1 cellular context compared by ENCODE assay signal in the genomic region with DNA sequence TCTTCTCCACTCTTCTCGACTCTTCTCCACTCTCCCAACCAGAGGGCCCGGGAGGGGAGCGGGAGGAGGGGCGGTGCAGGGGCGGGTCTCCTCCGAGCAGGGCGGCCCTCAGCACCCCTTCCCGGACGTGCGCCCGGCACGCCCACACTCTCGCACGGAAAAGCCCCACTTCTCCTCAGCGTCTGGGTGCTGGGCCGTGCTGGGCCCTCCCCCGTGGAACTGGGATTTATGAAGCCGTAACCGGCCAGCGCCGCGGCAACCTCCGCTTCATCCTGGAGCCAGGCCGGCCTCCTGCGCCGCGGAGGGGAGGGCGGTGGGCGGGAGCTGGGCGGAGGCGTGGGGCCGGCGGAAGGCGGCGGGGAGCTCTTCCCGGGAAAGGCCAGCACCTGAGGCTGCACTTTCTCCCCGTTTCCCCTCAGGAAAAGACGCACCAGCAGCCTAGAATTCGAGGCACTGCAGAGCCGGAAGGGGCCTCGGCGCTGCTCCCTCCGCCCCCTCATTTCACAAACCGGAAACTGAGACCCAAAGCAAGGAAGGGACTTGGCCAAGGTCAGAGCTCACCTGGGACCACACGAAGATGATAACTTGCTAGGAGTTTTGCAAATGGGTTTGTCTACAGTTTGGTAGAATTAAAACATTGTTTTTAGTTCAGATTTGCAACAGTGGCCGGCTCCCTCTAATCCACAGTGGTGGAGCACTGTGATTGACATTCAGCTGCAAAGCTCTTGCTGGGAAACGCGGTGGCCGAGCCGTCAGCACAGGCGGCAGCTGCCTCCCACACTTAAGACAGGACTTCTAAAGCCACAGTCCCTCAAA.
TF ChIP-seq lines count a peak whose summit lies in the region.

No MANE protein-coding gene starts in this region.

TF ChIP-seq in HepG2, 621 proteins besides CTCF, POLR2A, EP300 and RAD21 (continued from another document):
- peak; percentile 18; the same call in 1 of the 2 replicates for TF ChIP-seq SALL1 (CRISPR knock-in tag; IDR thresholded peaks at IDR 0.05)
- TF ChIP-seq SP1 (IDR thresholded peaks at IDR 0.05), result no peak
- TF ChIP-seq SP1 (CRISPR knock-in tag; IDR thresholded peaks at IDR 0.05), result no peak
- TF ChIP-seq, protein P1, sequence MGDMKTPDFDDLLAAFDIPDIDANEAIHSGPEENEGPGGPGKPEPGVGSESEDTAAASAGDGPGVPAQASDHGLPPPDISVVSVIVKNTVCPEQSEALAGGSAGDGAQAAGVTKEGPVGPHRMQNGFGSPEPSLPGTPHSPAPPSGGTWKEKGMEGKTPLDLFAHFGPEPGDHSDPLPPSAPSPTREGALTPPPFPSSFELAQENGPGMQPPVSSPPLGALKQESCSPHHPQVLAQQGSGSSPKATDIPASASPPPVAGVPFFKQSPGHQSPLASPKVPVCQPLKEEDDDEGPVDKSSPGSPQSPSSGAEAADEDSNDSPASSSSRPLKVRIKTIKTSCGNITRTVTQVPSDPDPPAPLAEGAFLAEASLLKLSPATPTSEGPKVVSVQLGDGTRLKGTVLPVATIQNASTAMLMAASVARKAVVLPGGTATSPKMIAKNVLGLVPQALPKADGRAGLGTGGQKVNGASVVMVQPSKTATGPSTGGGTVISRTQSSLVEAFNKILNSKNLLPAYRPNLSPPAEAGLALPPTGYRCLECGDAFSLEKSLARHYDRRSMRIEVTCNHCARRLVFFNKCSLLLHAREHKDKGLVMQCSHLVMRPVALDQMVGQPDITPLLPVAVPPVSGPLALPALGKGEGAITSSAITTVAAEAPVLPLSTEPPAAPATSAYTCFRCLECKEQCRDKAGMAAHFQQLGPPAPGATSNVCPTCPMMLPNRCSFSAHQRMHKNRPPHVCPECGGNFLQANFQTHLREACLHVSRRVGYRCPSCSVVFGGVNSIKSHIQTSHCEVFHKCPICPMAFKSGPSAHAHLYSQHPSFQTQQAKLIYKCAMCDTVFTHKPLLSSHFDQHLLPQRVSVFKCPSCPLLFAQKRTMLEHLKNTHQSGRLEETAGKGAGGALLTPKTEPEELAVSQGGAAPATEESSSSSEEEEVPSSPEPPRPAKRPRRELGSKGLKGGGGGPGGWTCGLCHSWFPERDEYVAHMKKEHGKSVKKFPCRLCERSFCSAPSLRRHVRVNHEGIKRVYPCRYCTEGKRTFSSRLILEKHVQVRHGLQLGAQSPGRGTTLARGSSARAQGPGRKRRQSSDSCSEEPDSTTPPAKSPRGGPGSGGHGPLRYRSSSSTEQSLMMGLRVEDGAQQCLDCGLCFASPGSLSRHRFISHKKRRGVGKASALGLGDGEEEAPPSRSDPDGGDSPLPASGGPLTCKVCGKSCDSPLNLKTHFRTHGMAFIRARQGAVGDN (CRISPR knock-in tag; IDR thresholded peaks at IDR 0.05), result peak; percentile 46
- 0 out of 2 replicates have a peak, but pooled peaks have one; percentile 19 for TF ChIP-seq ZFY (CRISPR knock-in tag; IDR thresholded peaks at IDR 0.05)
- peak; percentile 38 for TF ChIP-seq GABPA (IDR thresholded peaks at IDR 0.05; ENCODE audit: low read depth, low read length)
- peak; percentile 74 for TF ChIP-seq GABPA (CRISPR knock-in tag; IDR thresholded peaks at IDR 0.05; ENCODE audit: low read depth)
- no peak for TF ChIP-seq ZNF235 (CRISPR knock-in tag; IDR thresholded peaks at IDR 0.05; ENCODE audit: borderline replicate concordance)
- peak; percentile 74 for TF ChIP-seq GABPB1 (CRISPR knock-in tag; IDR thresholded peaks at IDR 0.05)
- TF ChIP-seq, protein P2, sequence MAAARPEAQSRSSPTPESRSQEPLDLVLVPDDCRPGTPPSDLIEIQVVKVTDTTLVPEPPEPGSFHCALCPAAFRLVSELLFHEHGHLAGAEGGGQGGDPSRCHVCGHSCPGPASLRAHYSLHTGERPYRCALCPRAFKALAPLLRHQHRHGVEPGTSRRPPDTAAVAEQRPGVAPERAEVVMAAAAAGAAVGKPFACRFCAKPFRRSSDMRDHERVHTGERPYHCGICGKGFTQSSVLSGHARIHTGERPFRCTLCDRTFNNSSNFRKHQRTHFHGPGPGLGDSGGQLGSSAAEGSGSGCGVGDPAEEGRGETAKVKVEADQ (CRISPR knock-in tag; IDR thresholded peaks at IDR 0.05; ENCODE audit: borderline replicate concordance), result no peak
- TF ChIP-seq NR3C1 (CRISPR knock-in tag; IDR thresholded peaks at IDR 0.05), result no peak
- TF ChIP-seq SMAD1 (CRISPR knock-in tag; IDR thresholded peaks at IDR 0.05; ENCODE audit: borderline replicate concordance, low read depth), result no peak
TF ChIP-seq in HepG2: peak in this region for 9.
